ENCODE assay signal across 8 cellular contexts in the genomic region with DNA sequence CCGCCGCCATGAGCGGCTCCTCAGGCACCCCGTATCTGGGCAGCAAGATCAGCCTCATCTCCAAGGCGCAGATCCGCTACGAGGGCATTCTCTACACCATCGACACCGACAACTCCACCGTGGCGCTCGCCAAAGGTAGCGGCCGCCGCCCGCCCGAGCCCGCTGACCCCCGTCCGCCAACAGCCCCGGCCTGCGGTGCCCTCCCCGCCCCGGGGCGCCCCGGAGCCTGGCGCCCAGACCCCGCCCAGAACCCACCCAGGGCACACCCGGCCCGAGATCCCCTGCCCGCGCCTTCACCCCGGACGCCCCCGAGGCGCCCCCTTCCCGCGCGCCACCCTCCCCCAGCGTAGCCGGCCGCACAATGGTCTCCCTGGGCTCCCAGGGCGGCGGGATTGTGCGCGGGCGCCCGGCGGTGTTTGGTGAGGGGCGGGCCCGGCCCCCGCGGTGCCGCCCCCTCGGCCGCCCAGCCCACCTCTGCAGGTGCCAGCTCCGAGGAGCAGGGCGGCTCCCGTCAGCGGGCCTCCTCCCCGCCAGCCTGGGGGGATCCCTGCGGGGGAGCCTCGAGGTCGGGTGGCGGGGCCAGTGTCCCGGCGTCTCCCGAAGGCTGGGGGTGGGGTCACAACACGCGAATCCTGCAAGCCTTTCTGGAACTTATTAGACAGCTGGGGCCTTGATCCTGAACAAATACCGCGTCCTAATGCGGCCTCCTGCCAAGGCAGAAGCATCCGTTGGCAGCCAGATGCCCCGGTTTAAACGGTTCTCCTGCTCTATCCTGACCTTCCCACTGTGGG. TPM values are rescaled to one million over a fixed set of nuclear protein-coding genes. Genes with fewer than 3 reads are reported as not detected.
DNase-seq lines count a peak whose midpoint lies in the region; ATAC-seq and TF ChIP-seq lines count a peak whose summit lies in the region.

No MANE protein-coding gene starts in this region.

- peak overlapping the region; percentile 64 for H3K4me2 ChIP-seq in fibroblast of lung (ENCODE audit: extremely low read depth, insufficient read depth, low read length)

- H3K79me2 ChIP-seq in fibroblast of lung (ENCODE audit: control insufficient read depth, insufficient read depth, low read length): peaks cover 23% of the 10 kb centered on the region

- H4K20me1 ChIP-seq in fibroblast of lung (ENCODE audit: control insufficient read depth, extremely low read depth, insufficient read depth, low read length): no peaks in the 10 kb centered on the region

- DNase-seq in activated CD4-positive, CD25-positive, alpha-beta regulatory T cell treated with anti-CD3 and anti-CD28 coated beads, Interleukin-2, amount 50 U/mL, for 16 hours (ENCODE audit: low read depth, low spot score): peak; percentile 11
- DNase-seq in NCI-H2171 (lab: John Stamatoyannopoulos, UW) (peak; percentile 73), activated T-cell treated with anti-CD3 and anti-CD28 coated beads for 48 hours (ENCODE audit: low read depth) (peak; percentile 41), fibroblast of lung (ENCODE audit: low read depth in 2 of 2) (peak in 1 of 2 donors; percentile 28), omental fat pad (ENCODE audit: low spot score) (no peak), dedifferentiated amniotic fluid mesenchymal stem cell (ENCODE audit: extremely low spot score) (no peak)

- no peaks in the 10 kb centered on the region for H3K4me1 ChIP-seq in fibroblast of lung (ENCODE audit: control insufficient read depth, extremely low read depth, insufficient read depth, low read length)

- peak overlapping the region; percentile 47 for H3K27ac ChIP-seq in fibroblast of lung (ENCODE audit: insufficient read depth, low read length)

- H3K9ac ChIP-seq in fibroblast of lung (ENCODE audit: insufficient read depth, low read length): peak overlapping the region; percentile 77

- no peak for ATAC-seq in activated CD4-positive, CD25-positive, alpha-beta regulatory T cell treated with anti-CD3 and anti-CD28 coated beads, Interleukin-2, amount 50 U/mL, for 24 hours
- ATAC-seq in HG02678 (IDR thresholded peaks at IDR 0.05; ENCODE audit: unreplicated experiment) (peak; percentile 15), omental fat pad (ENCODE audit: low FRiP score) (peak; percentile 26)

- H2AFZ ChIP-seq in fibroblast of lung (ENCODE audit: low read length): peak overlapping the region; percentile 49

- no peaks in the 10 kb centered on the region for H3K9me3 ChIP-seq in fibroblast of lung (ENCODE audit: control insufficient read depth, insufficient read depth, low read depth, low read length)

- H3K27me3 ChIP-seq in fibroblast of lung (ENCODE audit: control insufficient read depth, insufficient read depth, low read length): peaks cover 11% of the 10 kb centered on the region

- TF ChIP-seq CTCF in fibroblast of lung (conservative IDR thresholded peaks at IDR 0.05 in 1 of 2, IDR thresholded peaks at IDR 0.05 in 1 of 2; ENCODE audit: low read depth in 1 of 2, low read length in 2 of 2) (no peak), omental fat pad (IDR thresholded peaks at IDR 0.05) (no peak)

- peaks cover 14% of the 10 kb centered on the region for H3K36me3 ChIP-seq in fibroblast of lung (ENCODE audit: control insufficient read depth, insufficient read depth, low read length)

- peak overlapping the region; percentile 52 to 77 (median 63) for H3K4me3 ChIP-seq in fibroblast of lung (replicated peaks in 1 of 4; ENCODE audit: control extremely low read depth in 1 of 4, insufficient read depth in 1 of 4, low read depth in 3 of 4, low read length in 4 of 4)

RNA-seq across cellular contexts. Expression of gene LSM14B, which starts 0.6 kb away (rescaled TPM):
- total RNA-seq in fibroblast of lung (46.7 and 48.7 TPM in 2 replicates), omental fat pad (10 to 100 TPM; 13.1 to 23.8 (median 16.0) TPM)
- polyA plus RNA-seq in fibroblast of lung: 20.2 and 24.7 TPM in 2 replicates
- polyA plus RNA-seq in fibroblast of lung (2012): 32.4 and 34.4 TPM in 2 replicates
- 27.2 and 30.0 TPM in 2 replicates for polyA minus RNA-seq in fibroblast of lung (ENCODE audit: low replicate concordance)

RNA-seq across cellular contexts. Expression of gene PSMA7, which starts 20.3 kb away (rescaled TPM):
- 234 and 274 TPM in 2 replicates for total RNA-seq in fibroblast of lung
- polyA plus RNA-seq in fibroblast of lung: 342 and 397 TPM in 2 replicates
- polyA plus RNA-seq in fibroblast of lung (2012): 312 and 394 TPM in 2 replicates
- 167 and 214 TPM in 2 replicates for polyA minus RNA-seq in fibroblast of lung (ENCODE audit: low replicate concordance)
- 100 to 1,000 TPM; 345 to 725 (median 409) TPM for total RNA-seq in omental fat pad

RNA-seq across cellular contexts. Expression of gene SS18L1, which starts 20.7 kb away (rescaled TPM):
- total RNA-seq in fibroblast of lung: 5.6 and 7.4 TPM in 2 replicates
- polyA plus RNA-seq in fibroblast of lung: 3.8 and 4.7 TPM in 2 replicates
- polyA plus RNA-seq in fibroblast of lung (2012): 4.0 TPM in 2 replicates
- polyA minus RNA-seq in fibroblast of lung (ENCODE audit: low replicate concordance): 1.3 and 20.2 TPM in 2 replicates
- total RNA-seq in omental fat pad: 10 to 100 TPM; 10.3 to 23.4 (median 12.3) TPM

RNA-seq across cellular contexts. Expression of gene TAF4, which starts 57.2 kb away (rescaled TPM):
- total RNA-seq in fibroblast of lung (2.8 and 3.0 TPM in 2 replicates), omental fat pad (10 to 100 TPM in 2 of 4 donors, 1 to 10 TPM in 2; 7.1 to 15.9 (median 11.9) TPM)
- 2.6 and 4.2 TPM in 2 replicates for polyA plus RNA-seq in fibroblast of lung
- polyA plus RNA-seq in fibroblast of lung (2012): 4.3 and 7.5 TPM in 2 replicates
- 2.0 and 8.6 TPM in 2 replicates for polyA minus RNA-seq in fibroblast of lung (ENCODE audit: low replicate concordance)

RNA-seq across cellular contexts. Expression of gene MTG2, which starts 60.0 kb away (rescaled TPM):
- total RNA-seq in fibroblast of lung (17.5 and 20.5 TPM in 2 replicates), omental fat pad (10 to 100 TPM; 19.3 to 32.5 (median 26.3) TPM)
- polyA plus RNA-seq in fibroblast of lung: 16.5 and 26.2 TPM in 2 replicates
- 19.2 and 33.9 TPM in 2 replicates for polyA plus RNA-seq in fibroblast of lung (2012)
- 4.1 and 16.1 TPM in 2 replicates for polyA minus RNA-seq in fibroblast of lung (ENCODE audit: low replicate concordance)

Comparison
In these comparisons a context has a peak if more than half of its experiments do, and no peak if none do; other contexts are left out.
1. DNase-seq: peak in activated CD4-positive, CD25-positive, alpha-beta regulatory T cell treated with anti-CD3 and anti-CD28 coated beads, Interleukin-2, amount 50 U/mL, for 16 hours (single experiment), NCI-H2171 (single experiment) and activated T-cell treated with anti-CD3 and anti-CD28 coated beads for 48 hours (single experiment); none in omental fat pad (single experiment) and dedifferentiated amniotic fluid mesenchymal stem cell (single experiment).
2. ATAC-seq: peak in HG02678 (single experiment) and omental fat pad (single experiment); none in activated CD4-positive, CD25-positive, alpha-beta regulatory T cell treated with anti-CD3 and anti-CD28 coated beads, Interleukin-2, amount 50 U/mL, for 24 hours (0 of 2).